ENCODE assay signal across 9 cellular contexts in genomic region chr9:70480405-70480980, GRCh38.
DNase-seq lines count a peak whose midpoint lies in the region; ATAC-seq, FAIRE-seq and TF ChIP-seq lines count a peak whose summit lies in the region.
"Had no signal": no experiment of that assay in that cellular context is flagged by ENCODE, and none has a peak within 500 bp of the region (broad histone marks: within the 10 kb centered on the region; RNA-seq: fewer than 3 reads in every experiment).

No MANE protein-coding gene starts in this region.

- peak overlapping the region; percentile 6 for H3K4me2 ChIP-seq in endothelial cell of umbilical vein (ENCODE audit: insufficient read depth, low read length)

- CTCF ChIA-PET in endothelial cell of umbilical vein (lab: Charles Lee), result interaction anchor here (0.8 to 2.1 kb wide), 8 partner anchors 10 to 141 kb away, joined by 3 to 7 read pairs (median 4); no protein-coding TSS in a partner anchor

- no peaks in the 10 kb centered on the region for H3K79me2 ChIP-seq in endothelial cell of umbilical vein (ENCODE audit: control insufficient read depth, insufficient read depth, low read length)

- peaks cover 35% of the 10 kb centered on the region for H3K4me1 ChIP-seq in endothelial cell of umbilical vein (ENCODE audit: control insufficient read depth, extremely low read depth, insufficient read depth, low read length)

- H3K9me1 ChIP-seq in endothelial cell of umbilical vein (replicated peaks; ENCODE audit: control insufficient read depth, extremely low read depth, insufficient read depth, low read length), result no peaks in the 10 kb centered on the region

- H3K27me3 ChIP-seq in endothelial cell of umbilical vein (ENCODE audit: control insufficient read depth in 2 of 2, insufficient read depth in 2 of 2, low read length in 2 of 2), result no peaks in the 10 kb centered on the region

- peak overlapping the region; percentile 62 for H3K9ac ChIP-seq in endothelial cell of umbilical vein (replicated peaks; ENCODE audit: extremely low read depth, insufficient read depth, low read length)

- no peak for TF ChIP-seq POLR2A in endothelial cell of umbilical vein (IDR thresholded peaks at IDR 0.05; ENCODE audit: low read depth, low read length)

- no TSS peak for BruUV-seq in endothelial cell of umbilical vein (replicated peaks; lab: Mats Ljungman, UMichigan)

- no peak for TF ChIP-seq CTCF in endothelial cell of umbilical vein (IDR thresholded peaks at IDR 0.05; ENCODE audit: extremely low read depth in 1 of 2, insufficient read depth in 1 of 2, low read depth in 1 of 2, low read length in 2 of 2)

- peak; percentile 76 for DNase-seq in NCI-H345 (lab: John Stamatoyannopoulos, UW)
- no peak for DNase-seq in NCI-H345 treated with DMSO at 0.1 percent for 48 hours (lab: John Stamatoyannopoulos, UW; ENCODE audit: unreplicated experiment)
- DNase-seq in endothelial cell of umbilical vein (ENCODE audit: low read depth, low spot score), result peak; percentile 85
- DNase-seq in myocyte (ENCODE audit: low read depth), result peak; percentile 70
- no peak for DNase-seq in NOMO-1 treated with DMSO at 0.1 percent for 48 hours (lab: John Stamatoyannopoulos, UW; ENCODE audit: unreplicated experiment)
- DNase-seq: activated naive CD8-positive, alpha-beta T cell treated with anti-CD3 and anti-CD28 coated beads, Interleukin-2, amount 50 U/mL, for 24 hours had no signal

- H2AFZ ChIP-seq in endothelial cell of umbilical vein (ENCODE audit: low read depth, low read length), result peak overlapping the region; percentile 75

- no peak for ATAC-seq in GM18517 (IDR thresholded peaks at IDR 0.05; ENCODE audit: unreplicated experiment)
- ATAC-seq in GM21717 (IDR thresholded peaks at IDR 0.05; ENCODE audit: unreplicated experiment), result no peak
- no peak for ATAC-seq in GM21619 (IDR thresholded peaks at IDR 0.05; ENCODE audit: unreplicated experiment)
- ATAC-seq: activated naive CD8-positive, alpha-beta T cell treated with anti-CD3 and anti-CD28 coated beads, Interleukin-2, amount 50 U/mL, for 24 hours had no signal

- POLR2A ChIA-PET in endothelial cell of umbilical vein (lab: Charles Lee), result interaction anchor here (1.3 kb wide), 1 partner anchor 61 kb away, joined by 8 read pairs; no protein-coding TSS in a partner anchor

- intact Hi-C loops in endothelial cell of umbilical vein (cut with micrococcal nuclease), result loop anchor here (1.0 to 10.0 kb wide), 4 partner anchors 42 to 506 kb away; no protein-coding TSS in a partner anchor

- no peak overlapping the region for H3K4me3 ChIP-seq in endothelial cell of umbilical vein (replicated peaks in 1 of 3; ENCODE audit: insufficient read depth in 1 of 3, low read depth in 1 of 3, low read length in 3 of 3)

- no peaks in the 10 kb centered on the region for H3K36me3 ChIP-seq in endothelial cell of umbilical vein (ENCODE audit: control insufficient read depth in 2 of 2, extremely low read depth in 1 of 2, insufficient read depth in 2 of 2, low read length in 2 of 2)

- dilution Hi-C loops in endothelial cell of umbilical vein (cut with MboI; ENCODE audit: extremely low pct_ligation_motif_present, low sequenced_read_pairs), result no loop called here

- peak overlapping the region; percentile 69 for H3K27ac ChIP-seq in endothelial cell of umbilical vein (ENCODE audit: insufficient read depth, low read depth, low read length)

- peak; percentile 88 for FAIRE-seq in endothelial cell of umbilical vein (lab: Jason Lieb, UNC)

- H3K9me3 ChIP-seq in endothelial cell of umbilical vein (replicated peaks; ENCODE audit: control insufficient read depth, insufficient read depth, low read length), result no peaks in the 10 kb centered on the region

- no peaks in the 10 kb centered on the region for H4K20me1 ChIP-seq in endothelial cell of umbilical vein (replicated peaks; ENCODE audit: control insufficient read depth, extremely low read depth, insufficient read depth, low read length)

TF ChIP-seq in endothelial cell of umbilical vein, 7 proteins besides CTCF, POLR2A, EP300 and RAD21:
- TF ChIP-seq POLR2AphosphoS5 (IDR thresholded peaks at IDR 0.05; ENCODE audit: insufficient read depth, low read depth, low read length) (peak; percentile 77), FOS (IDR thresholded peaks at IDR 0.05; ENCODE audit: borderline replicate concordance, insufficient read depth, low read length) (no peak), GATA2 (IDR thresholded peaks at IDR 0.05; ENCODE audit: insufficient read depth, insufficient read length, low read depth, low read length) (peak; percentile 39)

Comparison
In these comparisons a context has a peak if more than half of its experiments do, and no peak if none do; other contexts are left out.
1. DNase-seq: peak in NCI-H345 (single experiment), endothelial cell of umbilical vein (single experiment) and myocyte (single experiment); none in NCI-H345 treated with DMSO at 0.1 percent for 48 hours (single experiment) and NOMO-1 treated with DMSO at 0.1 percent for 48 hours (single experiment).